ENCODE assay signal across 1 cellular context in the genomic region with DNA sequence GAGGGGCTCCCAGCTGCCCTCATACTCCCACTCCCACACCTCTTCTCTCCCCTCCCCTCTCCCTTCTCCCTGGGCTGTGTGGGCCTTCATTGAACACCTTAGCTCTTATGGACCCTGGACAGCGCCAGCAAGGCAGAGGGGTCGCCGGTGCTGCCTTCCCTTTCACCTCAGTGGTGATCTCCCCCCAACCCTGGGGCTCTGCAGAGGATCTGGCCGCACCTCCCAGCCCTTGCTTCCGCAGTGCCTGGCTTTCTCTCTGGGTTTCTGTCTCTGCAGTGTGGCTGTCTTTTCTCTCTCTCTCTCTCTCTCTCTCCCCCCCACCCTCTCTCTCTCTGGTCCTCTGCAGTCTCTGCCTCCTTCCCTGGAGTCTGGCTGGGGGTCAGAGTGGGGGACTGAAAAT.
TF ChIP-seq lines count a peak whose summit lies in the region.

No MANE protein-coding gene starts in this region.

TF ChIP-seq in HCT116, 20 proteins besides CTCF, POLR2A, EP300 and RAD21:
- TF ChIP-seq SP1 (IDR thresholded peaks at IDR 0.05; ENCODE audit: low read depth), result no peak
- TF ChIP-seq, protein P1, sequence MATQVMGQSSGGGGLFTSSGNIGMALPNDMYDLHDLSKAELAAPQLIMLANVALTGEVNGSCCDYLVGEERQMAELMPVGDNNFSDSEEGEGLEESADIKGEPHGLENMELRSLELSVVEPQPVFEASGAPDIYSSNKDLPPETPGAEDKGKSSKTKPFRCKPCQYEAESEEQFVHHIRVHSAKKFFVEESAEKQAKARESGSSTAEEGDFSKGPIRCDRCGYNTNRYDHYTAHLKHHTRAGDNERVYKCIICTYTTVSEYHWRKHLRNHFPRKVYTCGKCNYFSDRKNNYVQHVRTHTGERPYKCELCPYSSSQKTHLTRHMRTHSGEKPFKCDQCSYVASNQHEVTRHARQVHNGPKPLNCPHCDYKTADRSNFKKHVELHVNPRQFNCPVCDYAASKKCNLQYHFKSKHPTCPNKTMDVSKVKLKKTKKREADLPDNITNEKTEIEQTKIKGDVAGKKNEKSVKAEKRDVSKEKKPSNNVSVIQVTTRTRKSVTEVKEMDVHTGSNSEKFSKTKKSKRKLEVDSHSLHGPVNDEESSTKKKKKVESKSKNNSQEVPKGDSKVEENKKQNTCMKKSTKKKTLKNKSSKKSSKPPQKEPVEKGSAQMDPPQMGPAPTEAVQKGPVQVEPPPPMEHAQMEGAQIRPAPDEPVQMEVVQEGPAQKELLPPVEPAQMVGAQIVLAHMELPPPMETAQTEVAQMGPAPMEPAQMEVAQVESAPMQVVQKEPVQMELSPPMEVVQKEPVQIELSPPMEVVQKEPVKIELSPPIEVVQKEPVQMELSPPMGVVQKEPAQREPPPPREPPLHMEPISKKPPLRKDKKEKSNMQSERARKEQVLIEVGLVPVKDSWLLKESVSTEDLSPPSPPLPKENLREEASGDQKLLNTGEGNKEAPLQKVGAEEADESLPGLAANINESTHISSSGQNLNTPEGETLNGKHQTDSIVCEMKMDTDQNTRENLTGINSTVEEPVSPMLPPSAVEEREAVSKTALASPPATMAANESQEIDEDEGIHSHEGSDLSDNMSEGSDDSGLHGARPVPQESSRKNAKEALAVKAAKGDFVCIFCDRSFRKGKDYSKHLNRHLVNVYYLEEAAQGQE (IDR thresholded peaks at IDR 0.05; ENCODE audit: low read depth), result peak; percentile 52
